Comparison of ENCODE assay signal across 8 cellular contexts in the genomic region with DNA sequence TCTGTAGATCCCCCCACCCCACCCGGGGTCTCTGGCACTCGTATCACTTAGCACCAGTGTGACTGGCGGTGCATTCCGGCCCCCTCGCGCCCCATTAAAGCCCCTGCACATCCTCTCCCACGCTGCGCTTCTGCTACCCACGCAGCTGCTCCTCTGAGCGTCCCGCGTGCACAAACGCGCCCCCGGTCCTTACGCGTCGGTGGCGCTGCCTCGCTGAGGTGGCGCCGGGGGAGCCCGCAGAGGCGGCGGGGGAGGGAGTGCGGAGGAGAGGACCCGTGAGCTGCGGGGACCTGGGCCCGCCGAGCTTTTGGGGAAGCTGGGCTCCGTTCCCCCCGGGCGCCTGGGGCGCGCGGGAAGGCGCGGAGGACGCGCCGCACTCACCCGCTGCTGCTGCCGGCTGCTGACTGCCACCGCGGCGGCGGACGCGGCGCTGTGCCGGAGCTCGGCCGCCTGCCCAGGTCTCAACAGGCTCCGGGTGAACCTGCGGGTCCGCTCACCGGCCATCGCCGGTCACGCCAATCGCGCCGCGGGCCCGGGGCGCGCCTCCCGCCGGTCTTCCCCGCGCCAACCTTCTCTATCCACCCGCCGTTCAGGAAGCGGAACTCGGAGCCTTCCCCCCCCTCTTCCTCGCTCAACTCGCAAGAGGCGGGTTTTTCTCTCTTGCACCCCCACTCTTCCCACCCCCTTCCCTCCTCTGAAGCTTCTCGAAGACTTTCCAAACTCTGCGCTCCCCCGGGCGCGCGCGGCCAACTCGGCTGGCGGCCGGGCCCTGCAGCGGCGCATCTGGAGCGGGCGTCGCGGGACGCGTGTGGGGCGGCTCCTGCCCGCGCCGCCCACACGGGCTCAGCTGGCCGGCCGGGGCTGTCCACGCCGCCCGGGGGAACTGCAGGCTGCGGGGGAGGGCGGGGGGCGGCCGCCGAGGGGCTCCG. TPM values are rescaled to one million over a fixed set of nuclear protein-coding genes. Genes with fewer than 3 reads are reported as not detected.
A peak's percentile ranks its signal among the peaks of the same experiment; 100 is the strongest.
DNase-seq lines count a peak whose midpoint lies in the region; ATAC-seq and TF ChIP-seq lines count a peak whose summit lies in the region.

TSS of gene DOCK10 (minus strand) at position 598 of the 929 bp plus-strand sequence. CDS start at position 504, 94 bp downstream.

- peak within 1 kb of the TSS in 3 of 5 donors; percentile 18 to 62 (median 61) for H3K27ac ChIP-seq in adrenal gland

- intact Hi-C loops in adrenal gland (cut with DNase I) = no loop called here

- no peaks in the 10 kb centered on the region for H3K27me3 ChIP-seq in adrenal gland

- H3K36me3 ChIP-seq in adrenal gland (replicated peaks in 1 of 2) = no peaks in the 10 kb centered on the region

- DNase-seq in AG08395 (ENCODE audit: low spot score) (peak; percentile 52), SKM-1 treated with dmso at 0.1 percent for 144 hours (lab: John Stamatoyannopoulos, UW; ENCODE audit: unreplicated experiment) (peak; percentile 19), adrenal gland (peak; percentile 37 to 64 (median 49)), hepatic stellate cell (ENCODE audit: low spot score) (peak; percentile 52), retina (peak; percentile 79), NCI-H146 treated with DMSO at 0.1 percent for 48 hours (lab: John Stamatoyannopoulos, UW; ENCODE audit: unreplicated experiment) (no peak)

- ATAC-seq in GM18873 (IDR thresholded peaks at IDR 0.05; ENCODE audit: low FRiP score, unreplicated experiment) (peak; percentile 12), HG03135 (IDR thresholded peaks at IDR 0.05; ENCODE audit: unreplicated experiment) (peak; percentile 35)

- peak within 1 kb of the TSS; percentile 10 to 64 (median 36) for H3K4me3 ChIP-seq in adrenal gland

- no peak for TF ChIP-seq CTCF in adrenal gland (IDR thresholded peaks at IDR 0.05)

- no peaks in the 10 kb centered on the region for H3K9me3 ChIP-seq in adrenal gland (replicated peaks in 1 of 3)

- H3K4me1 ChIP-seq in adrenal gland (replicated peaks in 1 of 2) = peaks cover 13 to 14% of the 10 kb centered on the region in 2 donors

- peak in 1 of 2 donors; percentile 37 for TF ChIP-seq POLR2A in adrenal gland (IDR thresholded peaks at IDR 0.05)

- 0 to 1% (median 1%) methylated on average over 14 to 112 of the region's 112 CpGs for WGBS in adrenal gland, 4 donors

RNA-seq across cellular contexts. Expression of gene DOCK10, which starts in this region (rescaled TPM):
- 10 to 100 TPM; 17.3 to 40.8 (median 29.9) TPM for total RNA-seq in adrenal gland
- polyA plus RNA-seq in adrenal gland = 1 to 10 TPM; 6.2 to 9.2 (median 6.8) TPM
